In genomic region chr1:247360116-247360898, GRCh38 we compare ENCODE assay signal across 1 cellular context.
TF ChIP-seq lines count a peak whose summit lies in the region.

No MANE protein-coding gene starts in this region.

TF ChIP-seq in K562, 482 proteins besides CTCF, POLR2A, EP300 and RAD21 (continues in another document):
- TF ChIP-seq GTF2A2 (tag; IDR thresholded peaks at IDR 0.05) (0 out of 2 replicates have a peak, but pooled peaks have one; percentile 17), CXXC5 (CRISPR knock-in tag; IDR thresholded peaks at IDR 0.05) (0 out of 2 replicates have a peak, but pooled peaks have one; percentile 19), FOXJ2 (tag; IDR thresholded peaks at IDR 0.05) (0 out of 2 replicates have a peak, but pooled peaks have one; percentile 4), ATF7 (IDR thresholded peaks at IDR 0.05) (0 out of 2 replicates have a peak, but pooled peaks have one; percentile 34), SP2 (IDR thresholded peaks at IDR 0.05; ENCODE audit: extremely low read depth, low read depth, low read length, poor library complexity, severe bottlenecking) (no peak), TCF3 (CRISPR knock-in tag; IDR thresholded peaks at IDR 0.05) (no peak), TEAD1 (CRISPR knock-in tag; IDR thresholded peaks at IDR 0.05) (no peak), MLLT1 (IDR thresholded peaks at IDR 0.05) (peak; percentile 45 to 83; a peak in 2 of 4 replicates), ZNF766 (CRISPR knock-in tag; conservative IDR thresholded peaks at IDR 0.05) (peak; percentile 92), ZNF175 (CRISPR knock-in tag; IDR thresholded peaks at IDR 0.05; ENCODE audit: low read depth) (peak; percentile 13; the same call in 1 of the 2 replicates), NCOA1 (IDR thresholded peaks at IDR 0.05; ENCODE audit: low read depth) (no peak), MNT (conservative IDR thresholded peaks at IDR 0.05) (0 out of 4 replicates have a peak, but pooled peaks of 1 of the 2 experiments have one; percentile 30), NFE2 (IDR thresholded peaks at IDR 0.05; ENCODE audit: low read depth) (no peak), HDGF (IDR thresholded peaks at IDR 0.05) (0 out of 2 replicates have a peak, but pooled peaks have one; percentile 44), BCOR (IDR thresholded peaks at IDR 0.05) (0 out of 2 replicates have a peak, but pooled peaks have one; percentile 15), EHMT2 (IDR thresholded peaks at IDR 0.05) (peak; percentile 74), L3MBTL2 (IDR thresholded peaks at IDR 0.05) (peak; percentile 54), ZNF644 (tag; IDR thresholded peaks at IDR 0.05; ENCODE audit: low read depth) (peak; percentile 3; the same call in 1 of the 2 replicates), STAT5B (CRISPR knock-in tag; IDR thresholded peaks at IDR 0.05) (no peak), ZBTB11 (CRISPR knock-in tag; IDR thresholded peaks at IDR 0.05) (no peak), IRF1 (CRISPR knock-in tag; IDR thresholded peaks at IDR 0.05; ENCODE audit: borderline replicate concordance) (no peak), TAL1 (IDR thresholded peaks at IDR 0.05) (0 out of 2 replicates have a peak, but pooled peaks have one; percentile 36), NFYB (IDR thresholded peaks at IDR 0.05; ENCODE audit: extremely low read depth, insufficient read length) (peak; percentile 14), ESRRA (IDR thresholded peaks at IDR 0.05; ENCODE audit: borderline replicate concordance, low read depth) (peak; percentile 71), E2F6 (IDR thresholded peaks at IDR 0.05; ENCODE audit: borderline replicate concordance in 1 of 2, extremely low read depth in 1 of 2, insufficient read depth in 1 of 2, insufficient read length in 1 of 2, low read depth in 1 of 2, low read length in 1 of 2, poor library complexity in 1 of 2, severe bottlenecking in 1 of 2) (peak in 1 of 2 experiments; percentile 36), ATF1 (CRISPR knock-in tag; IDR thresholded peaks at IDR 0.05) (no peak), ATF1 (tag; IDR thresholded peaks at IDR 0.05) (peak; percentile 23; the same call in 1 of the 2 replicates), NBN (IDR thresholded peaks at IDR 0.05; ENCODE audit: low read depth) (0 out of 2 replicates have a peak, but pooled peaks have one; percentile 60), HMBOX1 (IDR thresholded peaks at IDR 0.05) (peak; percentile 48), ZBTB40 (IDR thresholded peaks at IDR 0.05) (0 out of 2 replicates have a peak, but pooled peaks have one; percentile 50), ZBTB40 (CRISPR knock-in tag; IDR thresholded peaks at IDR 0.05) (no peak), CBFA2T3 (IDR thresholded peaks at IDR 0.05) (peak; percentile 52), RNF2 (IDR thresholded peaks at IDR 0.05) (0 out of 2 replicates have a peak, but pooled peaks have one; percentile 34), ZEB2 (IDR thresholded peaks at IDR 0.05) (no peak; the same call in 1 of the 2 replicates), TEAD4 (IDR thresholded peaks at IDR 0.05; ENCODE audit: low read length) (peak; percentile 54; the same call in 1 of the 2 replicates), TEAD4 (CRISPR knock-in tag; IDR thresholded peaks at IDR 0.05; ENCODE audit: borderline replicate concordance) (no peak), ZNF282 (CRISPR knock-in tag; IDR thresholded peaks at IDR 0.05) (no peak)
- TF ChIP-seq, protein P1, sequence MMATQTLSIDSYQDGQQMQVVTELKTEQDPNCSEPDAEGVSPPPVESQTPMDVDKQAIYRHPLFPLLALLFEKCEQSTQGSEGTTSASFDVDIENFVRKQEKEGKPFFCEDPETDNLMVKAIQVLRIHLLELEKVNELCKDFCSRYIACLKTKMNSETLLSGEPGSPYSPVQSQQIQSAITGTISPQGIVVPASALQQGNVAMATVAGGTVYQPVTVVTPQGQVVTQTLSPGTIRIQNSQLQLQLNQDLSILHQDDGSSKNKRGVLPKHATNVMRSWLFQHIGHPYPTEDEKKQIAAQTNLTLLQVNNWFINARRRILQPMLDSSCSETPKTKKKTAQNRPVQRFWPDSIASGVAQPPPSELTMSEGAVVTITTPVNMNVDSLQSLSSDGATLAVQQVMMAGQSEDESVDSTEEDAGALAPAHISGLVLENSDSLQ (IDR thresholded peaks at IDR 0.05): peak; percentile 98
- TF ChIP-seq, protein P2, sequence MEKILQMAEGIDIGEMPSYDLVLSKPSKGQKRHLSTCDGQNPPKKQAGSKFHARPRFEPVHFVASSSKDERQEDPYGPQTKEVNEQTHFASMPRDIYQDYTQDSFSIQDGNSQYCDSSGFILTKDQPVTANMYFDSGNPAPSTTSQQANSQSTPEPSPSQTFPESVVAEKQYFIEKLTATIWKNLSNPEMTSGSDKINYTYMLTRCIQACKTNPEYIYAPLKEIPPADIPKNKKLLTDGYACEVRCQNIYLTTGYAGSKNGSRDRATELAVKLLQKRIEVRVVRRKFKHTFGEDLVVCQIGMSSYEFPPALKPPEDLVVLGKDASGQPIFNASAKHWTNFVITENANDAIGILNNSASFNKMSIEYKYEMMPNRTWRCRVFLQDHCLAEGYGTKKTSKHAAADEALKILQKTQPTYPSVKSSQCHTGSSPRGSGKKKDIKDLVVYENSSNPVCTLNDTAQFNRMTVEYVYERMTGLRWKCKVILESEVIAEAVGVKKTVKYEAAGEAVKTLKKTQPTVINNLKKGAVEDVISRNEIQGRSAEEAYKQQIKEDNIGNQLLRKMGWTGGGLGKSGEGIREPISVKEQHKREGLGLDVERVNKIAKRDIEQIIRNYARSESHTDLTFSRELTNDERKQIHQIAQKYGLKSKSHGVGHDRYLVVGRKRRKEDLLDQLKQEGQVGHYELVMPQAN (IDR thresholded peaks at IDR 0.05; ENCODE audit: borderline replicate concordance): peak; percentile 23; the same call in 1 of the 2 replicates
